ENCODE assay signal across 38 cellular contexts in genomic region chr13:38405216-38405615, GRCh38.
"Had no signal": no experiment of that assay in that cellular context is flagged by ENCODE, and none has a peak within 500 bp of the region (broad histone marks: within the 10 kb centered on the region; RNA-seq: fewer than 3 reads in every experiment).

No MANE protein-coding gene starts in this region.

- H3K4me3 ChIP-seq: adrenal gland, body of pancreas, breast epithelium had no signal

- H3K4me1 ChIP-seq: adrenal gland, body of pancreas, breast epithelium had no signal

- ATAC-seq: activated CD4-positive, alpha-beta T cell treated with anti-CD3 and anti-CD28 coated beads for 36 hours; activated CD4-positive, CD25-positive, alpha-beta regulatory T cell treated with anti-CD3 and anti-CD28 coated beads, Interleukin-2, amount 50 U/mL, for 24 hours; activated CD8-positive, alpha-beta T cell treated with anti-CD3 and anti-CD28 coated beads for 36 hours; activated naive CD4-positive, alpha-beta T cell treated with anti-CD3 and anti-CD28 coated beads, Interleukin-2, amount 50 U/mL, for 72 hours; activated T-cell treated with anti-CD3 and anti-CD28 coated beads, Interleukin-2, amount 50 U/mL, for 4 hours; activated T-cell treated with anti-CD3 and anti-CD28 coated beads, Interleukin-2, amount 50 U/mL, for 72 hours; activated T-helper 17 cell treated with anti-CD3 and anti-CD28 coated beads, Interleukin-2, amount 50 U/mL, for 72 hours; body of pancreas; WTC11 had no signal

- H3K36me3 ChIP-seq: adrenal gland, brain microvascular endothelial cell, WERI-Rb-1 had no signal

- H3K36me3 Mint-ChIP-seq: activated CD4-positive, alpha-beta memory T cell treated with anti-CD3 and anti-CD28 coated beads for 36 hours; activated naive CD4-positive, alpha-beta T cell treated with anti-CD3 and anti-CD28 coated beads, Interleukin-2, amount 50 U/mL, for 72 hours; activated naive CD8-positive, alpha-beta T cell treated with anti-CD3 and anti-CD28 coated beads for 36 hours; WTC11 had no signal

- H3K27ac Mint-ChIP-seq: activated CD4-positive, alpha-beta memory T cell treated with anti-CD3 and anti-CD28 coated beads for 36 hours; activated CD4-positive, alpha-beta T cell treated with anti-CD3 and anti-CD28 coated beads for 36 hours; activated CD8-positive, alpha-beta T cell treated with anti-CD3 and anti-CD28 coated beads for 36 hours; activated naive CD4-positive, alpha-beta T cell treated with anti-CD3 and anti-CD28 coated beads for 36 hours; activated naive CD4-positive, alpha-beta T cell treated with anti-CD3 and anti-CD28 coated beads, Interleukin-2, amount 50 U/mL, for 72 hours; activated naive CD8-positive, alpha-beta T cell treated with anti-CD3 and anti-CD28 coated beads for 36 hours; activated T-cell treated with anti-CD3 and anti-CD28 coated beads, Interleukin-2, amount 50 U/mL, for 72 hours; activated T-helper 1 cell treated with anti-CD3 and anti-CD28 coated beads, Interleukin-12 subunit alpha, Interleukin-12 subunit beta, Interleukin-2, Interleukin-4 antibody, amounts not matched to agents 30 ng/mL and 10 ng/mL and 1 ng/mL, durations not matched to agents 14 hours and 24 hours and 36 hours; activated T-helper 17 cell treated with anti-CD3 and anti-CD28 coated beads, Interleukin-2, amount 50 U/mL, for 72 hours; T-helper 1 cell treated with Interleukin-12 subunit alpha and Interleukin-12 subunit beta and Interleukin-4 antibody, amounts not matched to agents 30 μg/mL and 1 μg/mL, for 36 hours; T-helper 2 cell treated with Interferon-gamma antibody and Interleukin-4, amounts not matched to agents 5 μg/mL and 100 μg/mL, for 36 hours; WTC11 had no signal

- H3K4me1 Mint-ChIP-seq: activated CD4-positive, alpha-beta T cell treated with anti-CD3 and anti-CD28 coated beads for 36 hours; activated naive CD8-positive, alpha-beta T cell treated with anti-CD3 and anti-CD28 coated beads for 36 hours; activated T-helper 17 cell treated with anti-CD3 and anti-CD28 coated beads, Interleukin-2, amount 50 U/mL, for 72 hours; WTC11 had no signal

- H3K9me3 Mint-ChIP-seq: activated CD4-positive, alpha-beta memory T cell treated with anti-CD3 and anti-CD28 coated beads for 36 hours; activated CD8-positive, alpha-beta T cell treated with anti-CD3 and anti-CD28 coated beads for 36 hours; activated naive CD4-positive, alpha-beta T cell treated with anti-CD3 and anti-CD28 coated beads for 36 hours; activated naive CD4-positive, alpha-beta T cell treated with anti-CD3 and anti-CD28 coated beads, Interleukin-2, amount 50 U/mL, for 72 hours; activated naive CD8-positive, alpha-beta T cell treated with anti-CD3 and anti-CD28 coated beads for 36 hours; activated T-cell treated with anti-CD3 and anti-CD28 coated beads, Interleukin-2, amount 50 U/mL, for 4 hours; activated T-cell treated with anti-CD3 and anti-CD28 coated beads, Interleukin-2, amount 50 U/mL, for 72 hours; activated T-helper 1 cell treated with anti-CD3 and anti-CD28 coated beads, Interleukin-12 subunit alpha, Interleukin-12 subunit beta, Interleukin-2, Interleukin-4 antibody, amounts not matched to agents 30 ng/mL and 10 ng/mL and 1 ng/mL, durations not matched to agents 14 hours and 24 hours and 36 hours; activated T-helper 17 cell treated with anti-CD3 and anti-CD28 coated beads, Interleukin-2, amount 50 U/mL, for 72 hours; T-helper 1 cell treated with Interleukin-12 subunit alpha and Interleukin-12 subunit beta and Interleukin-4 antibody, amounts not matched to agents 30 μg/mL and 1 μg/mL, for 36 hours had no signal

- H3K27ac ChIP-seq: adrenal gland, body of pancreas, brain microvascular endothelial cell, breast epithelium, WERI-Rb-1 had no signal

- H3K4me3 Mint-ChIP-seq: activated CD4-positive, alpha-beta memory T cell treated with anti-CD3 and anti-CD28 coated beads for 36 hours; activated CD4-positive, alpha-beta T cell treated with anti-CD3 and anti-CD28 coated beads for 36 hours; activated CD8-positive, alpha-beta T cell treated with anti-CD3 and anti-CD28 coated beads for 36 hours; activated naive CD4-positive, alpha-beta T cell treated with anti-CD3 and anti-CD28 coated beads for 36 hours; activated naive CD8-positive, alpha-beta T cell treated with anti-CD3 and anti-CD28 coated beads for 36 hours; activated T-cell treated with anti-CD3 and anti-CD28 coated beads, Interleukin-2, amount 50 U/mL, for 4 hours; activated T-cell treated with anti-CD3 and anti-CD28 coated beads, Interleukin-2, amount 50 U/mL, for 72 hours; activated T-helper 1 cell treated with anti-CD3 and anti-CD28 coated beads, Interleukin-12 subunit alpha, Interleukin-12 subunit beta, Interleukin-2, Interleukin-4 antibody, amounts not matched to agents 30 ng/mL and 10 ng/mL and 1 ng/mL, durations not matched to agents 14 hours and 24 hours and 36 hours; activated T-helper 17 cell treated with anti-CD3 and anti-CD28 coated beads, Interleukin-2, amount 50 U/mL, for 72 hours; T-helper 1 cell treated with Interleukin-12 subunit alpha and Interleukin-12 subunit beta and Interleukin-4 antibody, amounts not matched to agents 30 μg/mL and 1 μg/mL, for 36 hours; T-helper 2 cell treated with Interferon-gamma antibody and Interleukin-4, amounts not matched to agents 5 μg/mL and 100 μg/mL, for 36 hours; WTC11 had no signal

- H3K9me3 ChIP-seq: adrenal gland, body of pancreas, breast epithelium had no signal

- FAIRE-seq: astrocyte had no signal

- DNase-seq: activated CD4-positive, alpha-beta memory T cell treated with anti-CD3 and anti-CD28 coated beads for 36 hours; activated CD4-positive, alpha-beta T cell treated with anti-CD3 and anti-CD28 coated beads for 1 hour; activated CD4-positive, alpha-beta T cell treated with anti-CD3 and anti-CD28 coated beads for 36 hours; activated CD4-positive, alpha-beta T cell treated with anti-CD3 and anti-CD28 coated beads for 48 hours; activated CD4-positive, alpha-beta T cell treated with anti-CD3 and anti-CD28 coated beads, Interleukin-2, amount 50 U/mL, for 1 hour; activated CD4-positive, alpha-beta T cell treated with anti-CD3 and anti-CD28 coated beads, Interleukin-2, amount 50 U/mL, for 4 hours; activated CD4-positive, CD25-positive, alpha-beta regulatory T cell; activated CD8-positive, alpha-beta memory T cell treated with anti-CD3 and anti-CD28 coated beads, Interleukin-2, amount 50 U/mL, for 4 hours; activated CD8-positive, alpha-beta T cell treated with anti-CD3 and anti-CD28 coated beads for 36 hours; activated effector memory CD4-positive, alpha-beta T cell treated with anti-CD3 and anti-CD28 coated beads, Interleukin-2, amount 50 U/mL, for 16 hours; activated gamma-delta T cell treated with Interleukin-2 at 50 U/mL for 16 hours; activated naive CD4-positive, alpha-beta T cell; activated naive CD4-positive, alpha-beta T cell treated with anti-CD3 and anti-CD28 coated beads for 36 hours; activated naive CD4-positive, alpha-beta T cell treated with anti-CD3 and anti-CD28 coated beads, Interleukin-2, amount 50 U/mL, for 16 hours; activated naive CD8-positive, alpha-beta T cell treated with anti-CD3 and anti-CD28 coated beads for 36 hours; activated T-cell treated with anti-CD3 and anti-CD28 coated beads for 4 hours; activated T-cell treated with anti-CD3 and anti-CD28 coated beads, Interleukin-2, amount 50 U/mL, for 1 hour; activated T-cell treated with anti-CD3 and anti-CD28 coated beads, Interleukin-2, amount 50 U/mL, for 4 hours; activated T-cell treated with anti-CD3 and anti-CD28 coated beads, Interleukin-2, amount 50 U/mL, for 72 hours; adrenal gland; amniotic stem cell; aorta; body of pancreas; brain microvascular endothelial cell; central memory CD4-positive, alpha-beta T cell; T-helper 1 cell; T-helper 2 cell; T-helper 9 cell; WERI-Rb-1 had no signal

- H3K27me3 ChIP-seq: adrenal gland, body of pancreas, brain microvascular endothelial cell, breast epithelium had no signal
